In genomic region chr10:96720422-96721206, GRCh38 we compare ENCODE assay signal across 8 cellular contexts. TPM values are rescaled to one million over a fixed set of nuclear protein-coding genes. Genes with fewer than 3 reads are reported as not detected.
DNase-seq lines count a peak whose midpoint lies in the region; ATAC-seq and TF ChIP-seq lines count a peak whose summit lies in the region.

A gene with protein sequence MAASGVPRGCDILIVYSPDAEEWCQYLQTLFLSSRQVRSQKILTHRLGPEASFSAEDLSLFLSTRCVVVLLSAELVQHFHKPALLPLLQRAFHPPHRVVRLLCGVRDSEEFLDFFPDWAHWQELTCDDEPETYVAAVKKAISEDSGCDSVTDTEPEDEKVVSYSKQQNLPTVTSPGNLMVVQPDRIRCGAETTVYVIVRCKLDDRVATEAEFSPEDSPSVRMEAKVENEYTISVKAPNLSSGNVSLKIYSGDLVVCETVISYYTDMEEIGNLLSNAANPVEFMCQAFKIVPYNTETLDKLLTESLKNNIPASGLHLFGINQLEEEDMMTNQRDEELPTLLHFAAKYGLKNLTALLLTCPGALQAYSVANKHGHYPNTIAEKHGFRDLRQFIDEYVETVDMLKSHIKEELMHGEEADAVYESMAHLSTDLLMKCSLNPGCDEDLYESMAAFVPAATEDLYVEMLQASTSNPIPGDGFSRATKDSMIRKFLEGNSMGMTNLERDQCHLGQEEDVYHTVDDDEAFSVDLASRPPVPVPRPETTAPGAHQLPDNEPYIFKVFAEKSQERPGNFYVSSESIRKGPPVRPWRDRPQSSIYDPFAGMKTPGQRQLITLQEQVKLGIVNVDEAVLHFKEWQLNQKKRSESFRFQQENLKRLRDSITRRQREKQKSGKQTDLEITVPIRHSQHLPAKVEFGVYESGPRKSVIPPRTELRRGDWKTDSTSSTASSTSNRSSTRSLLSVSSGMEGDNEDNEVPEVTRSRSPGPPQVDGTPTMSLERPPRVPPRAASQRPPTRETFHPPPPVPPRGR (minus strand): TSS chr10:96720514. CDS start chr10:96720394, 120 bp downstream.

- intact Hi-C loops in A673 (cut with micrococcal nuclease; ENCODE audit: unreplicated experiment) = no loop called here

- peak within 1 kb of the TSS; percentile 95 for H3K4me3 Mint-ChIP-seq in nephron progenitor cell

- CTCF ChIA-PET in A673 (lab: Charles Lee) = no interaction called here

- no peaks in the 10 kb centered on the region for H3K36me3 ChIP-seq in A673 (ENCODE audit: insufficient read depth, low read length, poor library complexity, severe bottlenecking)

- peaks cover 5% of the 10 kb centered on the region for H3K4me1 ChIP-seq in A673 (ENCODE audit: insufficient read depth, low read length, poor library complexity, severe bottlenecking)

- no TSS peak for BruUV-seq in A673 (replicated peaks; lab: Mats Ljungman, UMichigan)

- H3K27me3 Mint-ChIP-seq in nephron progenitor cell (ENCODE audit: low read depth, poor library complexity) = peaks cover 18% of the 10 kb centered on the region

- peaks cover 9% of the 10 kb centered on the region for H3K27me3 ChIP-seq in A673 (replicated peaks; ENCODE audit: insufficient read depth, low read depth, low read length, poor library complexity)

- peaks cover 5% of the 10 kb centered on the region for H3K9me3 Mint-ChIP-seq in nephron progenitor cell

- ATAC-seq in GM18520 (IDR thresholded peaks at IDR 0.05; ENCODE audit: unreplicated experiment) (peak; percentile 45), HG03066 (IDR thresholded peaks at IDR 0.05; ENCODE audit: low read depth, unreplicated experiment) (peak; percentile 67), esophagus mucosa (peak; percentile 65)

- no peaks in the 10 kb centered on the region for H3K9me3 ChIP-seq in A673 (ENCODE audit: low read depth, low read length, poor library complexity, severe bottlenecking)

- POLR2A ChIA-PET in A673 (lab: Charles Lee; ENCODE audit: low non-redundant PET) = no interaction called here

- DNase-seq in A673 (ENCODE audit: low spot score) (peak; percentile 19), NCI-H345 treated with DMSO at 0.1 percent for 48 hours (lab: John Stamatoyannopoulos, UW; ENCODE audit: unreplicated experiment) (peak; percentile 22), nephron progenitor cell (peak; percentile 68)
- peak; percentile 83 for DNase-seq in activated CD8-positive, alpha-beta memory T cell treated with anti-CD3 and anti-CD28 coated beads for 24 hours

- peak within 1 kb of the TSS; percentile 44 for H3K4me3 ChIP-seq in A673 (ENCODE audit: low read depth, low read length, poor library complexity, severe bottlenecking)

- no peak within 1 kb of the TSS for H3K27ac ChIP-seq in A673 (ENCODE audit: low read depth, low read length, poor library complexity, severe bottlenecking)

- TF ChIP-seq CTCF in A673 (conservative IDR thresholded peaks at IDR 0.05; ENCODE audit: low read depth, low read length) = no peak
- no peak for TF ChIP-seq CTCF in nephron progenitor cell (IDR thresholded peaks at IDR 0.05)
- TF ChIP-seq CTCF in subcutaneous adipose tissue (IDR thresholded peaks at IDR 0.05; ENCODE audit: low read depth) = no peak

- H3K4me1 Mint-ChIP-seq in nephron progenitor cell = peaks cover 26% of the 10 kb centered on the region

- H3K36me3 Mint-ChIP-seq in nephron progenitor cell (ENCODE audit: low read depth) = no peaks in the 10 kb centered on the region

- no peak within 1 kb of the TSS for H3K27ac Mint-ChIP-seq in nephron progenitor cell

RNA-seq across cellular contexts. Expression of the gene that starts here (rescaled TPM):
- 0.24 and 0.37 TPM in 2 replicates for total RNA-seq in A673 (2021)
- 1.0 TPM for total RNA-seq in esophagus mucosa
- 10 to 100 TPM; 17.5 to 64.4 (median 23.7) TPM for total RNA-seq in subcutaneous adipose tissue

Comparison
In these comparisons a context has a peak if more than half of its experiments do, and no peak if none do; other contexts are left out.
1. Peak in DNase-seq and H3K4me3 ChIP-seq in A673; RNA of the gene not detected or under 1 TPM.
2. DNase-seq: peak in every context shown above with its lines; median percentile 83 in activated CD8-positive, alpha-beta memory T cell treated with anti-CD3 and anti-CD28 coated beads for 24 hours; 68 in nephron progenitor cell; 22 in NCI-H345 treated with DMSO at 0.1 percent for 48 hours; 19 in A673.